In the genomic region with DNA sequence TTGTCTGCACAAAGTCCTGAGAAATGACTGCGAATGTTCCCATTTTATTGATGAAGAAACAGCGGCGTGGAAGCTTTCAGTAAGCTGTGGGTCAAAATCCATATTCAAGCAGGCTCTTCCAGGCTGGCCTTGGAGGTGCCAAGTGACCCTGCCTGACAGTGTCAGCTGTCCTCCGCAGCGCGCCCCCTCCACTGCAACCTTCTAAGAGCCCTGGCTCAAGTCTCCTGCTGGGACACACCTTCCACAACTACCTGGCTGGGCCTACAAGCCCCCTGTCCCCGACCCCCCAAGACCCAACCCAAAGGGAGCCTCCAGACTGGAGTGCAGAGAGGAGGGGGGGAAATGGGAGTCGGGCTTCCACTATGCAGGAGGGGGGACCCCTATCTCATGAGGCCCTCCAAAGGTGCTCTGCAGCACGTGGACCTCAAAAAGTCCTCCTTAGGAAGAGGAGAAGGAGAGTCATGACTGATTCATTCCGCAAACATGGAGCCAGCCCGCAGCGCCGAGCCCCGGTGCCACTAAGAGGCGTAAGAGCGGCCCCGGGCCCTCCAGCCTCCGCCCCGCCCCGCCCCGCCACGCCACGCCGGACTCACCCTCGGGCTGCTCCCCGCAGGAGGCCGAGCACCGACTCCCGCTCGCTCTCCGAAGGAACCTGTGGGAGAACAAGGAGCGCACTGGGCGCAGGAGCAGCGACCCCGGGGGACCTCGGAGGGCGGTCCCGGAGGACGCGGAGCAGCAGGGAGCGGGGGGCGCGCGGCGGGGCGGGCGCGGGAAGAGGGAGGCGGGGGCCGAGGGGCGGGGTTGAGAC, we compare ENCODE assay signal across 8 cellular contexts. TPM values are rescaled to one million over a fixed set of nuclear protein-coding genes. Genes with fewer than 3 reads are reported as not detected.
A peak's percentile ranks its signal among the peaks of the same experiment; 100 is the strongest.
DNase-seq lines count a peak whose midpoint lies in the region; ATAC-seq and TF ChIP-seq lines count a peak whose summit lies in the region.

No MANE protein-coding gene starts in this region.

- peak overlapping the region; percentile 22 for H3K27ac Mint-ChIP-seq in chondrocyte (ENCODE audit: unreplicated experiment)
- H3K27ac Mint-ChIP-seq in stimulated activated effector memory CD8-positive, alpha-beta T cell treated with anti-CD3 and anti-CD28 coated beads, Interleukin-12 subunit alpha, Interleukin-12 subunit beta, amount 100 ng/mL, for 72 hours = no peak overlapping the region

- no peaks in the 10 kb centered on the region for H3K27me3 ChIP-seq in RWPE2 (ENCODE audit: insufficient read depth, poor library complexity, severe bottlenecking)

- H3K9me3 Mint-ChIP-seq in chondrocyte (ENCODE audit: low read depth) = peaks cover 4% of the 10 kb centered on the region
- H3K9me3 Mint-ChIP-seq in stimulated activated effector memory CD8-positive, alpha-beta T cell treated with anti-CD3 and anti-CD28 coated beads, Interleukin-12 subunit alpha, Interleukin-12 subunit beta, amount 100 ng/mL, for 72 hours = no peaks in the 10 kb centered on the region

- peak overlapping the region; percentile 43 for H3K27ac ChIP-seq in RWPE2 (ENCODE audit: poor library complexity, severe bottlenecking)

- H3K4me1 Mint-ChIP-seq in chondrocyte (ENCODE audit: low read depth) = peaks cover 27% of the 10 kb centered on the region
- peaks cover 31% of the 10 kb centered on the region for H3K4me1 Mint-ChIP-seq in stimulated activated effector memory CD8-positive, alpha-beta T cell treated with anti-CD3 and anti-CD28 coated beads, Interleukin-12 subunit alpha, Interleukin-12 subunit beta, amount 100 ng/mL, for 72 hours

- no peaks in the 10 kb centered on the region for H3K27me3 Mint-ChIP-seq in chondrocyte (ENCODE audit: low read depth)

- H3K4me3 ChIP-seq in RWPE2 (ENCODE audit: severe bottlenecking) = peak overlapping the region; percentile 60

- H3K4me1 ChIP-seq in RWPE2 (ENCODE audit: insufficient read depth, poor library complexity, severe bottlenecking) = peaks cover 4% of the 10 kb centered on the region

- H3K36me3 ChIP-seq in RWPE2 (ENCODE audit: low read depth) = peaks cover 40% of the 10 kb centered on the region

- no peaks in the 10 kb centered on the region for H3K9me3 ChIP-seq in RWPE2 (ENCODE audit: severe bottlenecking)

- intact Hi-C loops in Right ventricle myocardium inferior (cut with DNase I) = loop anchor here (5.0 kb wide), 1 partner anchor 55 kb away; a partner anchor contains a TSS
- intact Hi-C loops in cardiac septum (cut with DNase I) = loop anchor here (5.0 kb wide), 1 partner anchor 55 kb away; a partner anchor contains a TSS

- H3K4me3 Mint-ChIP-seq in chondrocyte (ENCODE audit: unreplicated experiment) = peak overlapping the region; percentile 76
- H3K4me3 Mint-ChIP-seq in stimulated activated effector memory CD8-positive, alpha-beta T cell treated with anti-CD3 and anti-CD28 coated beads, Interleukin-12 subunit alpha, Interleukin-12 subunit beta, amount 100 ng/mL, for 72 hours = peak overlapping the region; percentile 72

- H3K36me3 Mint-ChIP-seq in chondrocyte (ENCODE audit: low read depth) = peaks cover 16% of the 10 kb centered on the region
- no peaks in the 10 kb centered on the region for H3K36me3 Mint-ChIP-seq in stimulated activated effector memory CD8-positive, alpha-beta T cell treated with anti-CD3 and anti-CD28 coated beads, Interleukin-12 subunit alpha, Interleukin-12 subunit beta, amount 100 ng/mL, for 72 hours

- ATAC-seq in Right ventricle myocardium inferior (peak; percentile 55), RWPE2 (ENCODE audit: low read depth) (peak; percentile 82), left lobe of liver (peak; percentile 70), GM18861 (IDR thresholded peaks at IDR 0.05; ENCODE audit: unreplicated experiment) (no peak)
- peak; percentile 25 for ATAC-seq in stimulated activated effector memory CD8-positive, alpha-beta T cell treated with anti-CD3 and anti-CD28 coated beads, Interleukin-12 subunit alpha, Interleukin-12 subunit beta, amount 100 ng/mL, for 72 hours

- peak; percentile 9 for TF ChIP-seq CTCF in RWPE2 (IDR thresholded peaks at IDR 0.05; ENCODE audit: poor library complexity, severe bottlenecking)
- peak; percentile 19 for TF ChIP-seq CTCF in chondrocyte (IDR thresholded peaks at IDR 0.05)

- peak; percentile 77 for DNase-seq in Right ventricle myocardium inferior (ENCODE audit: missing footprints)
- DNase-seq in cardiac septum (ENCODE audit: low spot score) = no peak
- DNase-seq in RWPE2 (ENCODE audit: low spot score) = peak; percentile 75
- no peak for DNase-seq in chondrocyte (ENCODE audit: low spot score)
- no peak for DNase-seq in left lobe of liver (ENCODE audit: low spot score)
- no peak for DNase-seq in stimulated activated effector memory CD8-positive, alpha-beta T cell treated with anti-CD3 and anti-CD28 coated beads, Interleukin-12 subunit alpha, Interleukin-12 subunit beta, amount 100 ng/mL, for 72 hours (ENCODE audit: low spot score in 2 of 2)
- no peak for DNase-seq in NCI-H1694 (lab: John Stamatoyannopoulos, UW)

RNA-seq across cellular contexts. Expression of a gene that starts 0.6 kb away (rescaled TPM):
- total RNA-seq in Right ventricle myocardium inferior = 43.0 TPM
- 20.0 TPM for total RNA-seq in cardiac septum
- 13.3 to 15.6 TPM (median 14.4 TPM) in 3 replicates for total RNA-seq in chondrocyte
- total RNA-seq in left lobe of liver = 2.0 TPM

RNA-seq across cellular contexts. Expression of a gene that starts 14.6 kb away (rescaled TPM):
- total RNA-seq in Right ventricle myocardium inferior (16.6 TPM), cardiac septum (13.7 TPM), chondrocyte (0.15 TPM in 1 of 3 replicates, not detected in the others), left lobe of liver (not detected)

RNA-seq across cellular contexts. Expression of a gene that starts 52.1 kb away (rescaled TPM):
- total RNA-seq in Right ventricle myocardium inferior (not detected), cardiac septum (not detected), chondrocyte (not detected in 3 replicates), left lobe of liver (not detected)

RNA-seq across cellular contexts. Expression of a gene that starts 53.6 kb away (rescaled TPM):
- total RNA-seq in Right ventricle myocardium inferior (260 TPM), cardiac septum (224 TPM), chondrocyte (39.4 to 60.2 TPM (median 57.7 TPM) in 3 replicates), left lobe of liver (79.4 TPM)

Comparison
In these comparisons a context has a peak if more than half of its experiments do, and no peak if none do; other contexts are left out.
1. DNase-seq: peak in Right ventricle myocardium inferior (single experiment) and RWPE2 (single experiment); none in cardiac septum (single experiment), chondrocyte (single experiment), left lobe of liver (single experiment), stimulated activated effector memory CD8-positive, alpha-beta T cell treated with anti-CD3 and anti-CD28 coated beads, Interleukin-12 subunit alpha, Interleukin-12 subunit beta, amount 100 ng/mL, for 72 hours (0 of 2) and NCI-H1694 (single experiment).
2. RNA of a gene that starts 14.6 kb away (total RNA-seq): 16.6 TPM in Right ventricle myocardium inferior (single experiment) and 13.7 TPM in cardiac septum (single experiment); not detected in left lobe of liver (single experiment) and 0.15 TPM in chondrocyte; every median in the first group is over 10 times any median in the second.